ENCODE assay signal across 8 cellular contexts in the genomic region with DNA sequence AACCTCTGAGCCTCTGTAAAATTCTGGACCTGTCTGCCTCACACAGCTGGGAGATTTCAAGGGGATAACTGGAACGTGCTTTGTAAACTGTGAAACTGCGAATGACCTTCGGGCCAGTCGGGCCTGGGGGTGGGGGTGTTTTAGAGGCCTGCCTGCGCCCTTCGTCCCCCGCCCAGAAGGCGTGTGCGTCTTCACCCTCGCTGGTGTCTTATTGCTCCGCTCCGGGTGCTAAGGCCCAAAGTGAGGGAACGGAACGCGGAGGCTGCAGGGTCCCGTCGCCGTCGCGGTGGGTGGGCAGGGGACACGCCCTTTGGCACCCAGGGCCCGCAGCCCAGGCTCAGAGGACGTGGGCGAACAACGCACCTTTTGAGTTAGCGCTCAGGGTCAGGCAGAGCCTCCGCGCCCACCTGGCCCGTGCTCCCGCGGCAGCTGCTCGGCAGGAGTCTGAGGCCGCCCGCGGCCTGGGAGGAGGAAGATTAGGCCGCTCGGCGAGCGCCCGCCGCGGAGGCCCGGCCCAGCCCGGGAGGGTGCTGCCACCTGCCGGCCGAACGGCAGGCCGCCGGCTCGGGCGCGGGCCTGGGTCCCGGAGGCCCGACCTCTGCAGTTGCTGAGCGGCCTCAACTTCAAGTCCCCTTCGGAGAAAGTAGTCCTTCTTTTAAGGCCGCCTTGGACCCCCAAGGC. TPM values are rescaled to one million over a fixed set of nuclear protein-coding genes. Genes with fewer than 3 reads are reported as not detected.
DNase-seq lines count a peak whose midpoint lies in the region; ATAC-seq and TF ChIP-seq lines count a peak whose summit lies in the region.

No MANE protein-coding gene starts in this region.

- no peak overlapping the region for H2AFZ ChIP-seq in PC-9

- H3K4me3 Mint-ChIP-seq in natural killer cell treated with Interleukin-12 subunit alpha and Interleukin-12 subunit beta and Interleukin-15 and Interleukin-18, amount 100 ng/mL, for 72 hours: peak overlapping the region; percentile 73
- peak overlapping the region; percentile 41 for H3K4me3 Mint-ChIP-seq in stimulated activated naive CD8-positive, alpha-beta T cell treated with anti-CD3 and anti-CD28 coated beads, Interleukin-15, Interleukin-2, amounts not matched to agents 100 ng/mL and 50 ng/mL, for 24 hours

- H3K27ac Mint-ChIP-seq in natural killer cell treated with Interleukin-12 subunit alpha and Interleukin-12 subunit beta and Interleukin-15 and Interleukin-18, amount 100 ng/mL, for 72 hours: no peak overlapping the region
- H3K27ac Mint-ChIP-seq in stimulated activated naive CD8-positive, alpha-beta T cell treated with anti-CD3 and anti-CD28 coated beads, Interleukin-15, Interleukin-2, amounts not matched to agents 100 ng/mL and 50 ng/mL, for 24 hours: peak overlapping the region; percentile 29

- no peaks in the 10 kb centered on the region for H3K36me3 Mint-ChIP-seq in natural killer cell treated with Interleukin-12 subunit alpha and Interleukin-12 subunit beta and Interleukin-15 and Interleukin-18, amount 100 ng/mL, for 72 hours
- peaks cover 9% of the 10 kb centered on the region for H3K36me3 Mint-ChIP-seq in stimulated activated naive CD8-positive, alpha-beta T cell treated with anti-CD3 and anti-CD28 coated beads, Interleukin-15, Interleukin-2, amounts not matched to agents 100 ng/mL and 50 ng/mL, for 24 hours (ENCODE audit: low read depth)

- H3K4me1 Mint-ChIP-seq in natural killer cell treated with Interleukin-12 subunit alpha and Interleukin-12 subunit beta and Interleukin-15 and Interleukin-18, amount 100 ng/mL, for 72 hours (ENCODE audit: low read depth in 2 of 2): peaks cover 16 to 19% of the 10 kb centered on the region in 2 donors
- H3K4me1 Mint-ChIP-seq in stimulated activated naive CD8-positive, alpha-beta T cell treated with anti-CD3 and anti-CD28 coated beads, Interleukin-15, Interleukin-2, amounts not matched to agents 100 ng/mL and 50 ng/mL, for 24 hours (ENCODE audit: low read depth): peaks cover 20% of the 10 kb centered on the region

- DNase-seq in DMS53 treated with DMSO at 0.1 percent for 48 hours (lab: John Stamatoyannopoulos, UW; ENCODE audit: unreplicated experiment) (peak; percentile 51), PC-9 (peak in 1 of 2 experiments; percentile 56), fibroblast of gingiva (ENCODE audit: low read depth) (peak; percentile 55)
- DNase-seq in activated T-helper 1 cell treated with anti-CD3 and anti-CD28 coated beads, Interleukin-2, amount 50 U/mL, for 16 hours (ENCODE audit: low read depth in 1 of 2, low spot score in 1 of 2): peak; percentile 41 to 50
- DNase-seq in natural killer cell treated with Interleukin-12 subunit alpha and Interleukin-12 subunit beta and Interleukin-15 and Interleukin-18, amount 100 ng/mL, for 72 hours (ENCODE audit: low spot score): peak; percentile 74
- DNase-seq in NK-92 treated with Interleukin-12 subunit alpha and Interleukin-12 subunit beta, amount 100 ng/mL, for 24 hours (lab: John Stamatoyannopoulos, UW): no peak

- H4K20me1 ChIP-seq in PC-9 (ENCODE audit: insufficient read depth): no peaks in the 10 kb centered on the region; the same call in 1 of the 2 replicates

- no peaks in the 10 kb centered on the region for H3K36me3 ChIP-seq in PC-9 (ENCODE audit: low read depth)

- ATAC-seq in HG03342 (IDR thresholded peaks at IDR 0.05; ENCODE audit: unreplicated experiment): peak; percentile 54
- ATAC-seq in natural killer cell treated with Interleukin-12 subunit alpha and Interleukin-12 subunit beta and Interleukin-15 and Interleukin-18, amount 100 ng/mL, for 72 hours: peak; percentile 78 to 85

- TF ChIP-seq CTCF in PC-9 (conservative IDR thresholded peaks at IDR 0.05): peak; percentile 72

- H3K9me2 ChIP-seq in PC-9 (ENCODE audit: insufficient read depth): no peaks in the 10 kb centered on the region

- H3F3A ChIP-seq in PC-9 (ENCODE audit: insufficient read depth, low read depth): peaks cover 12% of the 10 kb centered on the region; the same call in 1 of the 2 replicates

- no peaks in the 10 kb centered on the region for H3K9me3 ChIP-seq in PC-9 (ENCODE audit: insufficient read depth, low read depth)

- 0 out of 2 replicates have a peak, but pooled peaks cover 4% of the 10 kb centered on the region for H3K27me3 ChIP-seq in PC-9 (ENCODE audit: insufficient read depth, low read depth)

- BruUV-seq in PC-9 (replicated peaks; lab: Mats Ljungman, UMichigan): no TSS peak

- intact Hi-C loops in PC-9 (cut with micrococcal nuclease; ENCODE audit: unreplicated experiment): loop anchor here (1.0 to 10.0 kb wide), 2 partner anchors 73 to 101 kb away; no protein-coding TSS in a partner anchor

- CTCF ChIA-PET in PC-9 (lab: Charles Lee): interaction anchor here (0.6 to 0.7 kb wide), 3 partner anchors 25 to 101 kb away, joined by 3 to 4 read pairs (median 4); no protein-coding TSS in a partner anchor

- H3K79me2 ChIP-seq in PC-9 (ENCODE audit: low read depth): no peaks in the 10 kb centered on the region

- peaks cover 4% of the 10 kb centered on the region for H3K4me1 ChIP-seq in PC-9 (replicated peaks; ENCODE audit: insufficient read depth)

- H3K4me3 ChIP-seq in PC-9: no peak overlapping the region

- no peaks in the 10 kb centered on the region for H3K9me3 Mint-ChIP-seq in natural killer cell treated with Interleukin-12 subunit alpha and Interleukin-12 subunit beta and Interleukin-15 and Interleukin-18, amount 100 ng/mL, for 72 hours
- no peaks in the 10 kb centered on the region for H3K9me3 Mint-ChIP-seq in stimulated activated naive CD8-positive, alpha-beta T cell treated with anti-CD3 and anti-CD28 coated beads, Interleukin-15, Interleukin-2, amounts not matched to agents 100 ng/mL and 50 ng/mL, for 24 hours

- no peak overlapping the region for H3K27ac ChIP-seq in PC-9

- peaks cover 18% of the 10 kb centered on the region in 2 donors for H3K27me3 Mint-ChIP-seq in natural killer cell treated with Interleukin-12 subunit alpha and Interleukin-12 subunit beta and Interleukin-15 and Interleukin-18, amount 100 ng/mL, for 72 hours
- H3K27me3 Mint-ChIP-seq in stimulated activated naive CD8-positive, alpha-beta T cell treated with anti-CD3 and anti-CD28 coated beads, Interleukin-15, Interleukin-2, amounts not matched to agents 100 ng/mL and 50 ng/mL, for 24 hours: peaks cover 36% of the 10 kb centered on the region

- peak overlapping the region; percentile 70 for H3K4me2 ChIP-seq in PC-9

- POLR2A ChIA-PET in PC-9 (lab: Charles Lee; ENCODE audit: unreplicated experiment): no interaction called here

RNA-seq across cellular contexts. Expression of gene DCAKD, which starts 29.7 kb away (rescaled TPM):
- 57.9 and 68.8 TPM in 2 replicates for total RNA-seq in PC-9 (2021)
- total RNA-seq in natural killer cell treated with Interleukin-12 subunit alpha and Interleukin-12 subunit beta and Interleukin-15 and Interleukin-18, amount 100 ng/mL, for 72 hours: 10 to 100 TPM; 17.9 to 36.4 TPM

RNA-seq across cellular contexts. Expression of gene NMT1, which starts 39.4 kb away (rescaled TPM):
- 103 and 132 TPM in 2 replicates for total RNA-seq in PC-9 (2021)
- 100 to 1,000 TPM; 147 to 161 TPM for total RNA-seq in natural killer cell treated with Interleukin-12 subunit alpha and Interleukin-12 subunit beta and Interleukin-15 and Interleukin-18, amount 100 ng/mL, for 72 hours

RNA-seq across cellular contexts. Expression of gene C1QL1, which starts 53.6 kb away (rescaled TPM):
- total RNA-seq in PC-9 (2021): 0.93 and 1.3 TPM in 2 replicates
- total RNA-seq in natural killer cell treated with Interleukin-12 subunit alpha and Interleukin-12 subunit beta and Interleukin-15 and Interleukin-18, amount 100 ng/mL, for 72 hours: not detected
